8 cellular contexts compared by ENCODE assay signal in the genomic region with DNA sequence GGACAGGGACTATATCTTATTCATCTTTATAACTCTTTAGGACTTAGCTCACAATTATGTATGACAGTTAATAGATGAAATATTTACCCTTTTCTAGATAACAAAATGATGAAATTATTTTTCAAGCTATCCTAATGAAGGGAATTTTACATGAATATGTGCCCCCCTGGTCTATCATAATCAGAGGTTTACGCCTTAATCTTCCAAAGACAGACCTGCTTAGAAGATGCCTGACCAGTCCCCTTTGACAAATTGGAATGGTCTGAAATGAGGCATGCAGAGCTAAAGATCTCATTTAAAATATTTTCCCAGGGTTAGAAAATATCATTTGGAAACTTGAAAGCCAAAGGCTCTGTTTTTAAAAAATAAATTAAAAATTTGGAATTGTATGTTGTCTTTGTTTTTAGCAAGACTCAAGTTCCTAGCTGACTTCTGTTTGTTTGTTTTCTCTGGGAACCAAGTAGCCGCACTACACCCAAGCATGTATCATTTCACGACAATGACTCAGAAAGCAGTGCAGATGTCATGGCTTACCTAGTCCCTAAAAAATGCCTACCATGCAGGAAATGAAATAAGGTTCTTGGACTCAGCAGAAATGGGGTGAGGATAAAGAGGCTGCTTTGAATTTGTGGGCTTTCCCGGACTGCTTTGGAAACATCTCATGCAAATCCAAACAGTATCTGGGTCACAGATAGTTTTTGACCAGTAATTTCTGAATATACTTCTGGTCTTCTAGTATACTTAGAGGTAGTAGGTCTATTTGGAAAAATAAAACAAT.
DNase-seq lines count a peak whose midpoint lies in the region; ATAC-seq, FAIRE-seq and TF ChIP-seq lines count a peak whose summit lies in the region.

No MANE protein-coding gene starts in this region.

- no peaks in the 10 kb centered on the region for H3K9me1 ChIP-seq in K562 (ENCODE audit: control insufficient read depth, insufficient read depth, low read length)

- H3K4me3 ChIP-seq in GM06990 (replicated peaks; ENCODE audit: low read depth, low read length) (peak overlapping the region; percentile 2; the same call in 1 of the 2 replicates), K562 (no peak overlapping the region)

- no peak for TF ChIP-seq EP300 in K562 (IDR thresholded peaks at IDR 0.05; ENCODE audit: low read length)

- TF ChIP-seq RAD21 in K562 (CRISPR knock-in tag; conservative IDR thresholded peaks at IDR 0.05 in 1 of 2, IDR thresholded peaks at IDR 0.05 in 1 of 2) = no peak

- TF ChIP-seq POLR2A in K562 (conservative IDR thresholded peaks at IDR 0.05) = no peak

- no peaks in the 10 kb centered on the region for H3K79me2 ChIP-seq in K562 (ENCODE audit: control insufficient read depth, insufficient read depth, low read length)

- H3K36me3 Mint-ChIP-seq in osteocyte (ENCODE audit: unreplicated experiment) (no peaks in the 10 kb centered on the region), T-cell (no peaks in the 10 kb centered on the region)

- DNase-seq in GM06990 (ENCODE audit: extremely low read depth, insufficient read length) (peak; percentile 63), HK-2 (ENCODE audit: unreplicated experiment) (peak; percentile 44), K562 (ENCODE audit: extremely low read depth in 1 of 4, low spot score in 3 of 4) (peak; percentile 32 to 75 (median 48)), osteocyte (ENCODE audit: extremely low spot score, unreplicated experiment) (no peak), T-cell (no peak), NCI-H345 (lab: John Stamatoyannopoulos, UW) (no peak), left lobe of liver (ENCODE audit: low spot score) (no peak)

- in situ Hi-C loops in K562 (cut with MboI) = no loop called here

- ATAC-seq in GM21447 (IDR thresholded peaks at IDR 0.05; ENCODE audit: unreplicated experiment) (peak; percentile 74), K562 (peak; percentile 76), T-cell (replicated peaks in 1 of 4) (no peak), left lobe of liver (no peak)

- peak overlapping the region; percentile 10; the same call in 1 of the 2 replicates for H3K4me2 ChIP-seq in K562 (ENCODE audit: insufficient read depth, low read length)

- no peaks in the 10 kb centered on the region for H3K9me3 ChIP-seq in K562 (replicated peaks; ENCODE audit: control insufficient read depth, insufficient read depth, low read depth, low read length)

- POLR2A ChIA-PET in K562 (lab: Yijun Ruan, JAX) = interaction anchor here (0.7 to 1.8 kb wide), 2 partner anchors 10 to 12 kb away, joined by 3 to 5 read pairs; no protein-coding TSS in a partner anchor
- POLR2A ChIA-PET in T-cell (lab: Charles Lee) = no interaction called here

- BruUV-seq in K562 (replicated peaks; lab: Mats Ljungman, UMichigan) = no TSS peak

- CTCF ChIA-PET in K562 (lab: Yijun Ruan, JAX; ENCODE audit: low intra/inter-chr PET ratio) (no interaction called here), T-cell (lab: Charles Lee) (interaction anchor here in 1 of 2 donors (0.6 kb wide), 1 partner anchor 13 kb away, joined by 4 read pairs; no protein-coding TSS in a partner anchor)

- H3K4me3 Mint-ChIP-seq in osteocyte (ENCODE audit: unreplicated experiment) (no peak overlapping the region), T-cell (no peak overlapping the region)

- H2AFZ ChIP-seq in K562 (ENCODE audit: low read depth, low read length) = peak overlapping the region; percentile 82

- peak; percentile 83 for FAIRE-seq in K562 (lab: Jason Lieb, UNC)

- H3K9ac ChIP-seq in K562 (ENCODE audit: insufficient read depth in 1 of 2, low read depth in 2 of 2, low read length in 2 of 2) = peak overlapping the region in 1 of 2 experiments; percentile 49; a peak in 2 of 4 replicates

- H4K20me1 ChIP-seq in K562 (replicated peaks; ENCODE audit: control insufficient read depth, insufficient read depth, low read length) = no peaks in the 10 kb centered on the region

- H3K4me1 Mint-ChIP-seq in osteocyte (ENCODE audit: unreplicated experiment) (peaks cover 44% of the 10 kb centered on the region), T-cell (no peaks in the 10 kb centered on the region)

- no peaks in the 10 kb centered on the region for H3K9me3 Mint-ChIP-seq in osteocyte (ENCODE audit: unreplicated experiment)
- H3K9me3 Mint-ChIP-seq in T-cell = no peaks in the 10 kb centered on the region

- 9% methylated on average over 4 of the region's 4 CpGs for WGBS in K562 (ENCODE audit: insufficient coverage, low coverage, missing lambda C conversion rate)

- H3K36me3 ChIP-seq in GM06990 (ENCODE audit: control insufficient read depth, insufficient read depth, low read length) (no peaks in the 10 kb centered on the region), K562 (ENCODE audit: control insufficient read depth, insufficient read depth, low read length) (no peaks in the 10 kb centered on the region)

- peak overlapping the region; percentile 45 for H3K27ac ChIP-seq in K562 (ENCODE audit: extremely low read depth, low read depth, low read length)

- H3K27me3 ChIP-seq in GM06990 (replicated peaks; ENCODE audit: control insufficient read depth, insufficient read depth, low read length) (no peaks in the 10 kb centered on the region), K562 (ENCODE audit: control insufficient read depth in 2 of 2, insufficient read depth in 2 of 2, low read length in 2 of 2) (no peaks in the 10 kb centered on the region)

- intact Hi-C loops in K562 (cut with micrococcal nuclease) = loop anchor here (5.0 kb wide), 2 partner anchors 164 to 224 kb away; a partner anchor contains a TSS

- TF ChIP-seq CTCF in GM06990 (IDR thresholded peaks at IDR 0.05; ENCODE audit: insufficient read depth, low read length, poor library complexity, severe bottlenecking) (no peak), K562 (IDR thresholded peaks at IDR 0.05 in 2 of 3, conservative IDR thresholded peaks at IDR 0.05 in 1 of 3; ENCODE audit: insufficient read depth in 2 of 3, low read depth in 1 of 3, low read length in 3 of 3) (no peak), osteocyte (IDR thresholded peaks at IDR 0.05) (no peak)

- H3K27ac Mint-ChIP-seq in osteocyte (ENCODE audit: unreplicated experiment) (peak overlapping the region; percentile 86), T-cell (no peak overlapping the region)

- H3K4me1 ChIP-seq in K562 (replicated peaks in 1 of 2; ENCODE audit: control insufficient read depth in 2 of 2, insufficient read depth in 2 of 2, low read length in 2 of 2) = peaks cover 3 to 33% of the 10 kb centered on the region in 2 experiments; a peak in 4 of 5 replicates

- H3K27me3 Mint-ChIP-seq in osteocyte (ENCODE audit: unreplicated experiment) (no peaks in the 10 kb centered on the region), T-cell (no peaks in the 10 kb centered on the region)

TF ChIP-seq in K562, 482 proteins besides CTCF, POLR2A, EP300 and RAD21 (continues in another document):
- TF ChIP-seq C11orf30 (IDR thresholded peaks at IDR 0.05; ENCODE audit: low read depth) (peak; percentile 94), ATF7 (IDR thresholded peaks at IDR 0.05) (peak; percentile 54; the same call in 1 of the 2 replicates), ZNF764 (CRISPR knock-in tag; IDR thresholded peaks at IDR 0.05; ENCODE audit: low read depth) (no peak), ZNF316 (IDR thresholded peaks at IDR 0.05) (peak; percentile 98), ARID1B (IDR thresholded peaks at IDR 0.05) (peak; percentile 59), TAF9B (IDR thresholded peaks at IDR 0.05; ENCODE audit: partially characterized antibody) (peak; percentile 66)
- TF ChIP-seq, protein P1, sequence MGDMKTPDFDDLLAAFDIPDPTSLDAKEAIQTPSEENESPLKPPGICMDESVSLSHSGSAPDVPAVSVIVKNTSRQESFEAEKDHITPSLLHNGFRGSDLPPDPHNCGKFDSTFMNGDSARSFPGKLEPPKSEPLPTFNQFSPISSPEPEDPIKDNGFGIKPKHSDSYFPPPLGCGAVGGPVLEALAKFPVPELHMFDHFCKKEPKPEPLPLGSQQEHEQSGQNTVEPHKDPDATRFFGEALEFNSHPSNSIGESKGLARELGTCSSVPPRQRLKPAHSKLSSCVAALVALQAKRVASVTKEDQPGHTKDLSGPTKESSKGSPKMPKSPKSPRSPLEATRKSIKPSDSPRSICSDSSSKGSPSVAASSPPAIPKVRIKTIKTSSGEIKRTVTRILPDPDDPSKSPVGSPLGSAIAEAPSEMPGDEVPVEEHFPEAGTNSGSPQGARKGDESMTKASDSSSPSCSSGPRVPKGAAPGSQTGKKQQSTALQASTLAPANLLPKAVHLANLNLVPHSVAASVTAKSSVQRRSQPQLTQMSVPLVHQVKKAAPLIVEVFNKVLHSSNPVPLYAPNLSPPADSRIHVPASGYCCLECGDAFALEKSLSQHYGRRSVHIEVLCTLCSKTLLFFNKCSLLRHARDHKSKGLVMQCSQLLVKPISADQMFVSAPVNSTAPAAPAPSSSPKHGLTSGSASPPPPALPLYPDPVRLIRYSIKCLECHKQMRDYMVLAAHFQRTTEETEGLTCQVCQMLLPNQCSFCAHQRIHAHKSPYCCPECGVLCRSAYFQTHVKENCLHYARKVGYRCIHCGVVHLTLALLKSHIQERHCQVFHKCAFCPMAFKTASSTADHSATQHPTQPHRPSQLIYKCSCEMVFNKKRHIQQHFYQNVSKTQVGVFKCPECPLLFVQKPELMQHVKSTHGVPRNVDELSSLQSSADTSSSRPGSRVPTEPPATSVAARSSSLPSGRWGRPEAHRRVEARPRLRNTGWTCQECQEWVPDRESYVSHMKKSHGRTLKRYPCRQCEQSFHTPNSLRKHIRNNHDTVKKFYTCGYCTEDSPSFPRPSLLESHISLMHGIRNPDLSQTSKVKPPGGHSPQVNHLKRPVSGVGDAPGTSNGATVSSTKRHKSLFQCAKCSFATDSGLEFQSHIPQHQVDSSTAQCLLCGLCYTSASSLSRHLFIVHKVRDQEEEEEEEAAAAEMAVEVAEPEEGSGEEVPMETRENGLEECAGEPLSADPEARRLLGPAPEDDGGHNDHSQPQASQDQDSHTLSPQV (IDR thresholded peaks at IDR 0.05) = peak; percentile 70

Comparison
In these comparisons a context has a peak if more than half of its experiments do, and no peak if none do; other contexts are left out.
1. DNase-seq: peak in GM06990 (single experiment), HK-2 (single experiment) and K562 (4 of 4); none in osteocyte (single experiment), T-cell (0 of 34), NCI-H345 (single experiment) and left lobe of liver (single experiment).
2. ATAC-seq: peak in GM21447 (single experiment) and K562 (single experiment); none in T-cell (0 of 4) and left lobe of liver (single experiment).